Comparison of ENCODE assay signal across 15 cellular contexts in the genomic region with DNA sequence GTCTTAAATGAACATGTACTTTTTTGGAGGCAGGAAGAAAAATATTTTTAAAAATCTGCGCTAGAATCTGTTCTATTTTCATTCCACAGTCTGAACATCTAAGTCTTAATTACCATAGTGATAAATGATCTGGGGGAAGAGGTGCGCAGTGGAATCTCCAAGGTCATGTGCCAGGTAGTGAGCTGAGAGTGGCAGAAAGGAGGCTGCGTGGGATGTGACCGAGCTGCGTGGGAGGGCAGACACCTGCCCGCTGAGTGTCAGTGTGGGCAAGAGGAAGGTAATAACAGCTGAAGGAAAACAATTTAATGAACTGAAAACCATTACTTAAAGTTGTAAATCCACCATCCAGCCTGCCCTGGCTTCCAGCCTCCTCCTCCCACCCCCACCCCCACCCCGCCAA.
"Had no signal": no experiment of that assay in that cellular context is flagged by ENCODE, and none has a peak within 500 bp of the region (broad histone marks: within the 10 kb centered on the region; RNA-seq: fewer than 3 reads in every experiment).

No MANE protein-coding gene starts in this region.

- H3K27me3 Mint-ChIP-seq: activated naive CD8-positive, alpha-beta T cell had no signal

- H3K27ac Mint-ChIP-seq: activated naive CD8-positive, alpha-beta T cell; endodermal cell; stimulated activated naive CD8-positive, alpha-beta T cell treated with anti-CD3 and anti-CD28 coated beads, Interleukin-15, Interleukin-2, amounts not matched to agents 100 ng/mL and 50 ng/mL, for 24 hours had no signal

- H3K9me3 Mint-ChIP-seq: endodermal cell; nephron progenitor cell; stimulated activated naive CD8-positive, alpha-beta T cell treated with anti-CD3 and anti-CD28 coated beads, Interleukin-15, Interleukin-2, amounts not matched to agents 100 ng/mL and 50 ng/mL, for 24 hours had no signal

- H3K27me3 ChIP-seq: tibial nerve, vagina had no signal

- H3K4me1 ChIP-seq: tibial nerve, vagina had no signal

- H3K4me3 ChIP-seq: tibial nerve, vagina had no signal

- DNase-seq: activated CD8-positive, alpha-beta memory T cell treated with anti-CD3 and anti-CD28 coated beads for 24 hours; activated CD8-positive, alpha-beta memory T cell treated with anti-CD3 and anti-CD28 coated beads, Interleukin-2, amount 50 U/mL, for 48 hours; activated gamma-delta T cell; endodermal cell; foreskin melanocyte; glutamatergic neuron; islet precursor cell; midbrain; nephron progenitor cell; retina; stimulated activated CD4-positive, alpha-beta T cell treated with anti-CD3 and anti-CD28 coated beads, Interleukin-2, amount 100 ng/mL, for 24 hours had no signal

- H3K36me3 Mint-ChIP-seq: activated naive CD8-positive, alpha-beta T cell had no signal

- H3K4me3 Mint-ChIP-seq: activated naive CD8-positive, alpha-beta T cell; endodermal cell; nephron progenitor cell; stimulated activated naive CD8-positive, alpha-beta T cell treated with anti-CD3 and anti-CD28 coated beads, Interleukin-15, Interleukin-2, amounts not matched to agents 100 ng/mL and 50 ng/mL, for 24 hours had no signal

- H3K36me3 ChIP-seq: tibial nerve, vagina had no signal

- H3K9me3 ChIP-seq: tibial nerve, vagina had no signal

- H3K27ac ChIP-seq: tibial nerve, vagina had no signal
